ENCODE assay signal across 11 cellular contexts in genomic region chr11:35247863-35248262, GRCh38.
DNase-seq lines count a peak whose midpoint lies in the region; ATAC-seq and TF ChIP-seq lines count a peak whose summit lies in the region.
"Had no signal": no experiment of that assay in that cellular context is flagged by ENCODE, and none has a peak within 500 bp of the region (broad histone marks: within the 10 kb centered on the region; RNA-seq: fewer than 3 reads in every experiment).

No MANE protein-coding gene starts in this region.

- no peak for TF ChIP-seq CTCF in heart right ventricle (IDR thresholded peaks at IDR 0.05)
- TF ChIP-seq CTCF in right atrium auricular region (IDR thresholded peaks at IDR 0.05) = no peak
- TF ChIP-seq CTCF in sigmoid colon (IDR thresholded peaks at IDR 0.05) = no peak

- TF ChIP-seq EP300 in sigmoid colon (IDR thresholded peaks at IDR 0.05) = no peak

- no peaks in the 10 kb centered on the region for H3K36me3 ChIP-seq in heart right ventricle
- H3K36me3 ChIP-seq in right atrium auricular region = no peaks in the 10 kb centered on the region
- H3K36me3 ChIP-seq in sigmoid colon = no peaks in the 10 kb centered on the region

- 84 to 88% methylated on average over 3 of the region's 3 CpGs for whole genome bisulfite sequencing in heart right ventricle, 2 donors
- 81 to 90% methylated on average over 3 of the region's 3 CpGs for WGBS in sigmoid colon, 2 donors

- TF ChIP-seq POLR2A in sigmoid colon (IDR thresholded peaks at IDR 0.05) = no peak

- peaks cover 15% of the 10 kb centered on the region for H3K36me3 Mint-ChIP-seq in activated naive CD8-positive, alpha-beta T cell treated with anti-CD3 and anti-CD28 coated beads, Interleukin-2, amount 10 ng/mL, durations not matched to agents 7 days and 5 days

- H3K4me1 ChIP-seq in heart right ventricle (peaks cover 0 to 34% (median 10%) of the 10 kb centered on the region in 9 donors), right atrium auricular region (peaks cover 0 to 7% of the 10 kb centered on the region in 2 donors), sigmoid colon (peaks cover 0 to 43% (median 26%) of the 10 kb centered on the region in 4 donors)
- H3K4me1 ChIP-seq: Caco-2 had no signal

- DNase-seq in heart right ventricle (no peak), right atrium auricular region (ENCODE audit: low spot score) (no peak), sigmoid colon (no peak), NAMALWA (ENCODE audit: low spot score) (no peak), UCSD-AML1 (lab: John Stamatoyannopoulos, UW; ENCODE audit: unreplicated experiment) (no peak)
- no peak for DNase-seq in activated naive CD8-positive, alpha-beta T cell treated with anti-CD3 and anti-CD28 coated beads, Interleukin-2, amount 10 ng/mL, durations not matched to agents 7 days and 5 days
- DNase-seq: Caco-2, endodermal cell had no signal

- H3K9me3 ChIP-seq in heart right ventricle (no peaks in the 10 kb centered on the region), right atrium auricular region (no peaks in the 10 kb centered on the region), sigmoid colon (no peaks in the 10 kb centered on the region)

- no peak overlapping the region for H3K4me3 ChIP-seq in heart right ventricle
- H3K4me3 ChIP-seq in right atrium auricular region = no peak overlapping the region
- H3K4me3 ChIP-seq in sigmoid colon = no peak overlapping the region

- intact Hi-C loops in heart right ventricle (cut with DNase I) = loop anchor here in 4 of 10 donors (5.0 to 10.0 kb wide), 5 partner anchors 117 to 326 kb away; no protein-coding TSS in a partner anchor
- intact Hi-C loops in sigmoid colon (cut with DNase I) = no loop called here

- peak overlapping the region; percentile 61 for H3K4me3 Mint-ChIP-seq in activated naive CD8-positive, alpha-beta T cell treated with anti-CD3 and anti-CD28 coated beads, Interleukin-2, amount 10 ng/mL, durations not matched to agents 7 days and 5 days
- H3K4me3 Mint-ChIP-seq: endodermal cell had no signal

- peak overlapping the region in 7 of 10 donors; percentile 50 to 88 (median 84) for H3K27ac ChIP-seq in heart right ventricle
- no peak overlapping the region for H3K27ac ChIP-seq in right atrium auricular region
- peak overlapping the region; percentile 59 to 87 (median 76) for H3K27ac ChIP-seq in sigmoid colon
- H3K27ac ChIP-seq: VCaP had no signal

- H3K27me3 Mint-ChIP-seq in activated naive CD8-positive, alpha-beta T cell treated with anti-CD3 and anti-CD28 coated beads, Interleukin-2, amount 10 ng/mL, durations not matched to agents 7 days and 5 days = no peaks in the 10 kb centered on the region

- no peaks in the 10 kb centered on the region for H3K27me3 ChIP-seq in heart right ventricle
- H3K27me3 ChIP-seq in right atrium auricular region = no peaks in the 10 kb centered on the region
- H3K27me3 ChIP-seq in sigmoid colon = no peaks in the 10 kb centered on the region

- H3K4me1 Mint-ChIP-seq in activated naive CD8-positive, alpha-beta T cell treated with anti-CD3 and anti-CD28 coated beads, Interleukin-2, amount 10 ng/mL, durations not matched to agents 7 days and 5 days = peaks cover 38% of the 10 kb centered on the region
- H3K4me1 Mint-ChIP-seq: endodermal cell had no signal

- POLR2A ChIA-PET in activated naive CD8-positive, alpha-beta T cell treated with anti-CD3 and anti-CD28 coated beads, Interleukin-2, amount 10 ng/mL, durations not matched to agents 7 days and 5 days (lab: Charles Lee) = interaction anchor here (0.5 to 1.0 kb wide), 3 partner anchors 26 to 248 kb away, joined by 3 read pairs; no protein-coding TSS in a partner anchor

- ATAC-seq in heart right ventricle = no peak
- ATAC-seq in activated naive CD8-positive, alpha-beta T cell treated with anti-CD3 and anti-CD28 coated beads, Interleukin-2, amount 10 ng/mL, durations not matched to agents 7 days and 5 days (ENCODE audit: low read depth) = peak; percentile 74
- no peak for ATAC-seq in HG03045 (IDR thresholded peaks at IDR 0.05; ENCODE audit: unreplicated experiment)
- ATAC-seq in HG02840 (IDR thresholded peaks at IDR 0.05; ENCODE audit: low FRiP score, unreplicated experiment) = no peak

- H3K27ac Mint-ChIP-seq in activated naive CD8-positive, alpha-beta T cell treated with anti-CD3 and anti-CD28 coated beads, Interleukin-2, amount 10 ng/mL, durations not matched to agents 7 days and 5 days = peak overlapping the region; percentile 84
- H3K27ac Mint-ChIP-seq: endodermal cell had no signal

- peaks cover 8% of the 10 kb centered on the region for H3K9me3 Mint-ChIP-seq in activated naive CD8-positive, alpha-beta T cell treated with anti-CD3 and anti-CD28 coated beads, Interleukin-2, amount 10 ng/mL, durations not matched to agents 7 days and 5 days

Comparison
In these comparisons a context has a peak if more than half of its experiments do, and no peak if none do; other contexts are left out.
1. H3K27ac ChIP-seq: peak in heart right ventricle (7 of 10) and sigmoid colon (4 of 4); none in right atrium auricular region (0 of 2).